In genomic region chr20:3752386-3752759, GRCh38 we compare ENCODE assay signal across 10 cellular contexts. TPM values are rescaled to one million over a fixed set of nuclear protein-coding genes. Genes with fewer than 3 reads are reported as not detected.
DNase-seq lines count a peak whose midpoint lies in the region; ATAC-seq, FAIRE-seq and TF ChIP-seq lines count a peak whose summit lies in the region.
"Had no signal": no experiment of that assay in that cellular context is flagged by ENCODE, and none has a peak within 500 bp of the region (broad histone marks: within the 10 kb centered on the region; RNA-seq: fewer than 3 reads in every experiment).

No MANE protein-coding gene starts in this region.

- TF ChIP-seq POLR2A in A549 (IDR thresholded peaks at IDR 0.05; ENCODE audit: low read length) (no peak), GM12892 (IDR thresholded peaks at IDR 0.05; ENCODE audit: low read depth, low read length) (no peak)

- CTCF ChIA-PET in A549 (lab: Yijun Ruan, JAX), result interaction anchor here (0.7 to 72.1 kb wide), 16 partner anchors 5 to 165 kb away, joined by 3 to 2233 read pairs (median 4); partner anchors contain the start of genes ADAM33, ADISSP, AP5S1 and CENPB

- FAIRE-seq in A549 (lab: Jason Lieb, UNC), result no peak
- no peak for FAIRE-seq in GM12892 (lab: Jason Lieb, UNC)
- FAIRE-seq: H54 had no signal

- peak overlapping the region; percentile 62 for H3K4me2 ChIP-seq in A549
- no peak overlapping the region for H3K4me2 ChIP-seq in neural cell (ENCODE audit: low read length)

- H3K9me3 ChIP-seq in A549 (no peaks in the 10 kb centered on the region), neural cell (ENCODE audit: low read length) (no peaks in the 10 kb centered on the region)

- H3K27ac ChIP-seq in A549, result no peak overlapping the region
- H3K27ac ChIP-seq in neural cell (ENCODE audit: low read length), result no peak overlapping the region

- ATAC-seq in A549, result no peak

- H3K4me1 ChIP-seq in A549, result peaks cover 7% of the 10 kb centered on the region; the same call in 2 of the 3 replicates

- TF ChIP-seq RAD21 in A549 (conservative IDR thresholded peaks at IDR 0.05 in 1 of 2, IDR thresholded peaks at IDR 0.05 in 1 of 2) (no peak), Ishikawa (IDR thresholded peaks at IDR 0.05; ENCODE audit: low read depth) (no peak), neural cell (conservative IDR thresholded peaks at IDR 0.05) (no peak)

- TF ChIP-seq CTCF in A549 (IDR thresholded peaks at IDR 0.05) (no peak), epithelial cell of proximal tubule (conservative IDR thresholded peaks at IDR 0.05; ENCODE audit: low read depth, low read length) (no peak), neural cell (IDR thresholded peaks at IDR 0.05; ENCODE audit: poor library complexity, severe bottlenecking) (no peak)

- H3K9ac ChIP-seq in neural cell (ENCODE audit: low read length), result no peak overlapping the region

- POLR2A ChIA-PET in A549 (lab: Yijun Ruan, JAX), result interaction anchor here (1.4 kb wide), 1 partner anchor 15 kb away, joined by 7 read pairs; the partner anchor contains the start of gene ADISSP

- H3F3A ChIP-seq in neural cell (ENCODE audit: insufficient read depth, low read length, poor library complexity, severe bottlenecking), result no peaks in the 10 kb centered on the region

- peaks cover 39% of the 10 kb centered on the region for H3K27me3 ChIP-seq in neural cell (ENCODE audit: insufficient read depth, low read depth, low read length)

- H3K4me3 ChIP-seq in A549 (no peak overlapping the region; the same call in 2 of the 3 replicates), epithelial cell of proximal tubule (ENCODE audit: low read depth, low read length) (peak overlapping the region; percentile 43), neural cell (ENCODE audit: low read length) (peak overlapping the region; percentile 55)

- WGBS in A549 (ENCODE audit: missing lambda C conversion rate), result 81% methylated on average over 13 of the region's 13 CpGs

- H4K20me1 ChIP-seq in neural cell (ENCODE audit: insufficient read depth), result no peaks in the 10 kb centered on the region

- no peaks in the 10 kb centered on the region for H3K79me2 ChIP-seq in neural cell (replicated peaks; ENCODE audit: insufficient read depth, low read length)

- TF ChIP-seq EP300 in A549 (IDR thresholded peaks at IDR 0.05) (no peak), Ishikawa (IDR thresholded peaks at IDR 0.05; ENCODE audit: borderline replicate concordance) (no peak), neural cell (conservative IDR thresholded peaks at IDR 0.05; ENCODE audit: poor library complexity, severe bottlenecking) (no peak)

- no peaks in the 10 kb centered on the region for H3K36me3 ChIP-seq in neural cell (ENCODE audit: insufficient read depth, low read length)

- DNase-seq in A549 (ENCODE audit: low read depth in 1 of 2, low spot score in 1 of 2) (no peak), epithelial cell of proximal tubule (ENCODE audit: low read depth) (no peak), NCI-H2029 (lab: John Stamatoyannopoulos, UW) (no peak), NCI-H2227 (lab: John Stamatoyannopoulos, UW; ENCODE audit: unreplicated experiment) (no peak), NCI-H2107 (lab: John Stamatoyannopoulos, UW) (no peak), GM12892 (ENCODE audit: insufficient read length) (no peak)

- H2AFZ ChIP-seq in neural cell (ENCODE audit: low read depth, low read length), result no peak overlapping the region

- no peaks in the 10 kb centered on the region for H3K9me2 ChIP-seq in neural cell (ENCODE audit: insufficient read depth, low read length)

TF ChIP-seq in A549, 52 proteins besides CTCF, POLR2A, EP300 and RAD21:
- TF ChIP-seq FOSB (CRISPR knock-in tag; IDR thresholded peaks at IDR 0.05), result no peak
- no peak for TF ChIP-seq KDM5A (IDR thresholded peaks at IDR 0.05)
- no peak for TF ChIP-seq ZFP36 (IDR thresholded peaks at IDR 0.05; ENCODE audit: borderline replicate concordance, partially characterized antibody)
TF ChIP-seq in A549: peak in this region for 0.

TF ChIP-seq in Ishikawa, 13 proteins besides CTCF, POLR2A, EP300 and RAD21:
- TF ChIP-seq USF1 (IDR thresholded peaks at IDR 0.05) (peak; percentile 42; the same call in 1 of the 2 replicates), NFIC (IDR thresholded peaks at IDR 0.05) (no peak)

TF ChIP-seq in neural cell, 6 proteins besides CTCF, POLR2A, EP300 and RAD21 (continues in another document):
- TF ChIP-seq EZH2 (IDR thresholded peaks at IDR 0.05; ENCODE audit: borderline replicate concordance, insufficient read depth, low read length, poor library complexity, severe bottlenecking), result no peak
- TF ChIP-seq POLR2AphosphoS5 (IDR thresholded peaks at IDR 0.05), result no peak
- no peak for TF ChIP-seq TAF1 (IDR thresholded peaks at IDR 0.05; ENCODE audit: low read depth)
- no peak for TF ChIP-seq SMC3 (conservative IDR thresholded peaks at IDR 0.05; ENCODE audit: poor library complexity)
- no peak for TF ChIP-seq REST (IDR thresholded peaks at IDR 0.05; ENCODE audit: borderline replicate concordance)

RNA-seq across cellular contexts. Expression of gene ADISSP, which starts 15.2 kb away (rescaled TPM):
- polyA plus RNA-seq in A549 (2011; rRNA removed), result 43.9 and 44.0 TPM in 2 replicates
- 162 and 207 TPM in 2 replicates for polyA plus RNA-seq in A549 (2012; cell fraction: cytosol; rRNA removed)
- polyA plus RNA-seq in A549 (2012; cell fraction: nucleus; rRNA removed), result 139 and 182 TPM in 2 replicates
- polyA plus RNA-seq in A549 (2017; fragmentation: RNase III; extraction: RNeasy Plus Mini Kit Qiagen cat#74134 plus additional on column Dnase treatment), result 93.2 to 104 TPM (median 95.2 TPM) in 3 replicates
- 49.7 and 55.6 TPM in 2 replicates for polyA minus RNA-seq in A549 (2011; rRNA and poly(A)+ RNA removed)
- total RNA-seq in epithelial cell of proximal tubule, result 62.0 and 64.6 TPM in 2 replicates
- polyA plus RNA-seq in neural cell, result 39.8 and 48.7 TPM in 2 replicates
- polyA minus RNA-seq in neural cell, result 16.1 and 19.2 TPM in 2 replicates
- 18.2 TPM for polyA plus RNA-seq in GM12892 (2012; ENCODE audit: missing spikeins)

RNA-seq across cellular contexts. Expression of gene HSPA12B, which starts 19.9 kb away (rescaled TPM):
- polyA plus RNA-seq in A549 (2011; rRNA removed), result 0.25 and 0.37 TPM in 2 replicates
- 0.62 and 0.78 TPM in 2 replicates for polyA plus RNA-seq in A549 (2012; cell fraction: cytosol; rRNA removed)
- polyA plus RNA-seq in A549 (2012; cell fraction: nucleus; rRNA removed), result 1.0 and 1.4 TPM in 2 replicates
- polyA plus RNA-seq in A549 (2017; fragmentation: RNase III; extraction: RNeasy Plus Mini Kit Qiagen cat#74134 plus additional on column Dnase treatment), result 1.1 to 1.6 TPM (median 1.2 TPM) in 3 replicates
- 0.49 and 0.50 TPM in 2 replicates for polyA minus RNA-seq in A549 (2011; rRNA and poly(A)+ RNA removed)
- total RNA-seq in epithelial cell of proximal tubule, result not detected in 2 replicates
- not detected in 2 replicates for polyA plus RNA-seq in neural cell
- polyA minus RNA-seq in neural cell, result not detected in 2 replicates
- polyA plus RNA-seq in GM12892 (2012; ENCODE audit: missing spikeins), result 0.11 TPM
- total RNA-seq: T-helper 2 cell treated with Interferon-gamma antibody and Interleukin-4, amounts not matched to agents 100 ng/mL and 5 ng/mL, for 36 hours had no signal

RNA-seq across cellular contexts. Expression of gene SPEF1, which starts 28.9 kb away (rescaled TPM):
- 0.41 and 0.46 TPM in 2 replicates for polyA plus RNA-seq in A549 (2011; rRNA removed)
- 1.1 and 1.2 TPM in 2 replicates for polyA plus RNA-seq in A549 (2012; cell fraction: cytosol; rRNA removed)
- 4.2 and 4.5 TPM in 2 replicates for polyA plus RNA-seq in A549 (2012; cell fraction: nucleus; rRNA removed)
- polyA plus RNA-seq in A549 (2017; fragmentation: RNase III; extraction: RNeasy Plus Mini Kit Qiagen cat#74134 plus additional on column Dnase treatment), result 0.89 to 1.4 TPM (median 1.3 TPM) in 3 replicates
- 0.15 and 0.21 TPM in 2 replicates for polyA minus RNA-seq in A549 (2011; rRNA and poly(A)+ RNA removed)
- 0.92 TPM in 1 of 2 replicates, not detected in the other for total RNA-seq in epithelial cell of proximal tubule
- 0.58 and 2.8 TPM in 2 replicates for polyA plus RNA-seq in neural cell
- 0.58 and 0.73 TPM in 2 replicates for polyA minus RNA-seq in neural cell
- polyA plus RNA-seq in GM12892 (2012; ENCODE audit: missing spikeins), result not detected

RNA-seq across cellular contexts. Expression of gene CENPB, which starts 34.2 kb away (rescaled TPM):
- polyA plus RNA-seq in A549 (2011; rRNA removed) (35.9 and 42.6 TPM in 2 replicates), A549 (2017; fragmentation: RNase III; extraction: RNeasy Plus Mini Kit Qiagen cat#74134 plus additional on column Dnase treatment) (93.1 to 107 TPM (median 106 TPM) in 3 replicates), neural cell (37.9 and 46.6 TPM in 2 replicates)
- polyA plus RNA-seq in A549 (2012; cell fraction: cytosol; rRNA removed), result 57.6 and 77.1 TPM in 2 replicates
- 55.5 and 78.2 TPM in 2 replicates for polyA plus RNA-seq in A549 (2012; cell fraction: nucleus; rRNA removed)
- polyA minus RNA-seq in A549 (2011; rRNA and poly(A)+ RNA removed), result 49.1 and 52.8 TPM in 2 replicates
- total RNA-seq in epithelial cell of proximal tubule, result 82.3 and 99.8 TPM in 2 replicates
- polyA minus RNA-seq in neural cell, result 78.1 and 94.0 TPM in 2 replicates
- 10.4 TPM for polyA plus RNA-seq in GM12892 (2012; ENCODE audit: missing spikeins)

RNA-seq across cellular contexts. Expression of gene SIGLEC1, which starts 40.0 kb away (rescaled TPM):
- 0.01 TPM in 1 of 2 replicates, not detected in the other for polyA plus RNA-seq in A549 (2011; rRNA removed)
- under 0.01 TPM in 1 of 2 replicates, not detected in the other for polyA plus RNA-seq in A549 (2012; cell fraction: cytosol; rRNA removed)
- 0.04 and 0.05 TPM in 2 replicates for polyA plus RNA-seq in A549 (2012; cell fraction: nucleus; rRNA removed)
- polyA plus RNA-seq in A549 (2017; fragmentation: RNase III; extraction: RNeasy Plus Mini Kit Qiagen cat#74134 plus additional on column Dnase treatment), result not detected in 3 replicates
- polyA minus RNA-seq in A549 (2011; rRNA and poly(A)+ RNA removed), result not detected in 2 replicates
- not detected in 2 replicates for total RNA-seq in epithelial cell of proximal tubule
- polyA plus RNA-seq in neural cell, result 0.12 TPM in 1 of 2 replicates, not detected in the other
- polyA minus RNA-seq in neural cell, result not detected in 2 replicates
- polyA plus RNA-seq in GM12892 (2012; ENCODE audit: missing spikeins), result not detected
- total RNA-seq: T-helper 2 cell treated with Interferon-gamma antibody and Interleukin-4, amounts not matched to agents 100 ng/mL and 5 ng/mL, for 36 hours had no signal
